ENCODE assay signal across 20 cellular contexts in genomic region chr20:59044796-59045195, GRCh38. TPM values are rescaled to one million over a fixed set of nuclear protein-coding genes. Genes with fewer than 3 reads are reported as not detected.
DNase-seq lines count a peak whose midpoint lies in the region; ATAC-seq and TF ChIP-seq lines count a peak whose summit lies in the region.
"Had no signal": no experiment of that assay in that cellular context is flagged by ENCODE, and none has a peak within 500 bp of the region (broad histone marks: within the 10 kb centered on the region; RNA-seq: fewer than 3 reads in every experiment).

No MANE protein-coding gene starts in this region.

- CTCF ChIA-PET in CD8-positive, alpha-beta T cell (lab: Charles Lee), result no interaction called here
- CTCF ChIA-PET in PC-3 (lab: Charles Lee) (no interaction called here), Calu3 (lab: Charles Lee) (interaction anchor here (1.6 kb wide), 1 partner anchor 12 kb away, joined by 3 read pairs; the partner anchor contains the start of gene ATP5F1E)

- H3K79me2 ChIP-seq in PC-3 (ENCODE audit: low read length) (peaks cover 29% of the 10 kb centered on the region), parathyroid adenoma (peaks cover 19% of the 10 kb centered on the region)

- intact Hi-C loops in CD8-positive, alpha-beta T cell (cut with DNase I, micrococcal nuclease), result loop anchor here (5.0 to 10.0 kb wide), 3 partner anchors 103 to 810 kb away; no protein-coding TSS in a partner anchor
- intact Hi-C loops in PC-3 (cut with micrococcal nuclease) (loop anchor here (5.0 kb wide), 1 partner anchor 392 kb away; the partner anchor contains the start of gene STX16), spleen (cut with DNase I; ENCODE audit: low total_unique reads) (loop anchor here (10.0 kb wide), 1 partner anchor 160 kb away; no protein-coding TSS in a partner anchor), Calu3 (cut with micrococcal nuclease; ENCODE audit: unreplicated experiment) (no loop called here)

- H2BK12ac ChIP-seq in neuronal stem cell (ENCODE audit: low read length), result no peak overlapping the region

- 0 out of 2 replicates have a peak overlapping the region, but pooled peaks have one; percentile 11 for H2AFZ ChIP-seq in PC-3 (ENCODE audit: low read length)
- peak overlapping the region; percentile 81 for H2AFZ ChIP-seq in parathyroid adenoma
- H2AFZ ChIP-seq in neuronal stem cell (ENCODE audit: low read length), result no peak overlapping the region
- H2AFZ ChIP-seq: GM23338 had no signal

- ATAC-seq in CD8-positive, alpha-beta T cell, result no peak
- ATAC-seq in PC-3, result no peak
- ATAC-seq: GM23338, Panc1 had no signal

- no peak overlapping the region for H2BK15ac ChIP-seq in neuronal stem cell (ENCODE audit: low read length)

- H3K36me3 Mint-ChIP-seq in CD8-positive, alpha-beta T cell, result peaks cover 12% of the 10 kb centered on the region
- peaks cover 39% of the 10 kb centered on the region for H3K36me3 Mint-ChIP-seq in Calu3 (ENCODE audit: insufficient read depth, unreplicated experiment)

- no peak overlapping the region for H3K27ac ChIP-seq in CD8-positive, alpha-beta T cell (ENCODE audit: low read depth, low read length)
- H3K27ac ChIP-seq in PC-3 (ENCODE audit: low read length) (peak overlapping the region; percentile 87), epithelial cell of prostate (peak overlapping the region; percentile 87), parathyroid adenoma (no peak overlapping the region), neuronal stem cell (replicated peaks; ENCODE audit: low read length) (no peak overlapping the region), spleen (peak overlapping the region in 1 of 8 donors; percentile 94)
- H3K27ac ChIP-seq: HL-60 had no signal

- no peak overlapping the region for H4K91ac ChIP-seq in neuronal stem cell (ENCODE audit: low read depth, low read length, poor library complexity)

- peaks cover 19% of the 10 kb centered on the region for H4K20me1 ChIP-seq in PC-3 (ENCODE audit: low read length)

- H3K27ac Mint-ChIP-seq in CD8-positive, alpha-beta T cell, result peak overlapping the region; percentile 92
- H3K27ac Mint-ChIP-seq in Calu3 (ENCODE audit: unreplicated experiment), result no peak overlapping the region
- H3K27ac Mint-ChIP-seq: GM23338 had no signal

- H3K4me1 ChIP-seq in CD8-positive, alpha-beta T cell (ENCODE audit: insufficient read depth, low read length), result peaks cover 41% of the 10 kb centered on the region
- H3K4me1 ChIP-seq in PC-3 (ENCODE audit: insufficient read depth, low read length), result peaks cover 56% of the 10 kb centered on the region
- peaks cover 2% of the 10 kb centered on the region for H3K4me1 ChIP-seq in parathyroid adenoma
- peaks cover 3 to 4% of the 10 kb centered on the region in 2 donors for H3K4me1 ChIP-seq in neuronal stem cell (ENCODE audit: control insufficient read depth in 2 of 2, insufficient read depth in 1 of 2, low read depth in 1 of 2, low read length in 2 of 2)
- peaks cover 19 to 49% (median 39%) of the 10 kb centered on the region in 6 donors for H3K4me1 ChIP-seq in spleen

- no peaks in the 10 kb centered on the region for H3K9me2 ChIP-seq in PC-3 (replicated peaks; ENCODE audit: low read length)
- H3K9me2 ChIP-seq: SK-N-SH had no signal

- BruUV-seq in PC-3 (replicated peaks; lab: Mats Ljungman, UMichigan), result no TSS peak
- BruUV-seq in Calu3 (replicated peaks; lab: Mats Ljungman, UMichigan), result no TSS peak

- no peaks in the 10 kb centered on the region for H3K9me3 ChIP-seq in CD8-positive, alpha-beta T cell (ENCODE audit: low read length)
- H3K9me3 ChIP-seq in PC-3 (ENCODE audit: low read length) (no peaks in the 10 kb centered on the region), parathyroid adenoma (ENCODE audit: control insufficient read depth, low read length) (no peaks in the 10 kb centered on the region), neuronal stem cell (replicated peaks in 1 of 2; ENCODE audit: control insufficient read depth in 2 of 2, insufficient read depth in 1 of 2, low read depth in 1 of 2, low read length in 2 of 2) (peaks cover 0 to 16% of the 10 kb centered on the region in 2 donors), spleen (no peaks in the 10 kb centered on the region)
- H3K9me3 ChIP-seq: SK-N-SH had no signal

- no peak overlapping the region for H2BK120ac ChIP-seq in neuronal stem cell (ENCODE audit: low read depth, low read length)

- no peak overlapping the region for H3K23ac ChIP-seq in neuronal stem cell (ENCODE audit: low read depth, low read length, poor library complexity)

- WGBS in neuronal stem cell (ENCODE audit: extremely low coverage in 2 of 2, insufficient read length in 2 of 2, insufficient replicate concordance in 1 of 2), 2 donors, result no CpG with 5 or more reads among the region's 3 CpGs
- WGBS in spleen, 5 donors, result 83 to 92% (median 90%) methylated on average over 3 of the region's 3 CpGs

- no peak overlapping the region for H3K4me3 Mint-ChIP-seq in CD8-positive, alpha-beta T cell
- H3K4me3 Mint-ChIP-seq in Calu3 (ENCODE audit: low read depth, unreplicated experiment), result no peak overlapping the region
- H3K4me3 Mint-ChIP-seq: CD14-positive monocyte, GM23338 had no signal

- peak overlapping the region; percentile 37 for H3K9ac ChIP-seq in PC-3 (ENCODE audit: low read length)
- no peak overlapping the region for H3K9ac ChIP-seq in parathyroid adenoma
- H3K9ac ChIP-seq in neuronal stem cell (ENCODE audit: low read depth, low read length, poor library complexity), result no peak overlapping the region
- H3K9ac ChIP-seq: SK-N-SH had no signal

- peaks cover 5% of the 10 kb centered on the region for H3K79me1 ChIP-seq in neuronal stem cell (ENCODE audit: low read depth, low read length)

- peaks cover 4% of the 10 kb centered on the region for H3F3A ChIP-seq in PC-3 (ENCODE audit: low read length, unreplicated experiment)

- no peak overlapping the region for H2BK5ac ChIP-seq in neuronal stem cell (ENCODE audit: low read length)

- H3K27me3 Mint-ChIP-seq in CD8-positive, alpha-beta T cell (ENCODE audit: low read depth), result no peaks in the 10 kb centered on the region
- peaks cover 29% of the 10 kb centered on the region for H3K27me3 Mint-ChIP-seq in Calu3 (ENCODE audit: unreplicated experiment)

- H3K4me1 Mint-ChIP-seq in CD8-positive, alpha-beta T cell (ENCODE audit: low read depth), result peaks cover 41% of the 10 kb centered on the region
- H3K4me1 Mint-ChIP-seq in Calu3 (ENCODE audit: low read depth, unreplicated experiment), result peaks cover 28% of the 10 kb centered on the region

- H3K4me2 ChIP-seq in PC-3 (ENCODE audit: low read length) (peak overlapping the region; percentile 67), parathyroid adenoma (ENCODE audit: low read length) (no peak overlapping the region), neuronal stem cell (ENCODE audit: insufficient read depth, low read length, poor library complexity, severe bottlenecking) (no peak overlapping the region)
- H3K4me2 ChIP-seq: GM23338, SK-N-SH had no signal

- no peak for TF ChIP-seq POLR2A in spleen (IDR thresholded peaks at IDR 0.05)

- H3K27me3 ChIP-seq in CD8-positive, alpha-beta T cell (ENCODE audit: insufficient read depth, low read length), result no peaks in the 10 kb centered on the region
- no peaks in the 10 kb centered on the region for H3K27me3 ChIP-seq in PC-3 (ENCODE audit: low read length)
- no peaks in the 10 kb centered on the region for H3K27me3 ChIP-seq in parathyroid adenoma (ENCODE audit: control insufficient read depth, insufficient read depth, low read length)
- H3K27me3 ChIP-seq in neuronal stem cell (ENCODE audit: control insufficient read depth in 3 of 3, insufficient read depth in 3 of 3, low read depth in 1 of 3, low read length in 3 of 3), result no peaks in the 10 kb centered on the region
- H3K27me3 ChIP-seq in spleen (replicated peaks in 1 of 7), result no peaks in the 10 kb centered on the region

- no peak overlapping the region for H4K8ac ChIP-seq in neuronal stem cell (ENCODE audit: low read depth, low read length)

- H3K4ac ChIP-seq in neuronal stem cell (ENCODE audit: low read length), result no peak overlapping the region

- no peaks in the 10 kb centered on the region for H3K36me3 ChIP-seq in CD8-positive, alpha-beta T cell (ENCODE audit: insufficient read depth, low read length)
- peaks cover 11% of the 10 kb centered on the region; the same call in 1 of the 2 replicates for H3K36me3 ChIP-seq in PC-3 (ENCODE audit: low read depth, low read length)
- H3K36me3 ChIP-seq in parathyroid adenoma (ENCODE audit: control insufficient read depth, insufficient read depth, low read length), result no peaks in the 10 kb centered on the region
- peaks cover 0 to 8% of the 10 kb centered on the region in 2 donors for H3K36me3 ChIP-seq in neuronal stem cell (replicated peaks in 1 of 2; ENCODE audit: control insufficient read depth in 2 of 2, insufficient read depth in 2 of 2, low read length in 2 of 2)
- peaks cover 0 to 12% (median 0%) of the 10 kb centered on the region in 6 donors for H3K36me3 ChIP-seq in spleen

- POLR2A ChIA-PET in CD8-positive, alpha-beta T cell (lab: Charles Lee), result no interaction called here
- POLR2A ChIA-PET in PC-3 (lab: Charles Lee; ENCODE audit: unreplicated experiment), result no interaction called here

- H3K9me3 Mint-ChIP-seq in CD8-positive, alpha-beta T cell, result no peaks in the 10 kb centered on the region
- H3K9me3 Mint-ChIP-seq in Calu3 (ENCODE audit: low read depth, unreplicated experiment), result no peaks in the 10 kb centered on the region
- H3K9me3 Mint-ChIP-seq: CD14-positive monocyte, GM23338 had no signal

- H2AK5ac ChIP-seq in neuronal stem cell (ENCODE audit: low read depth, low read length), result no peak overlapping the region

- no peak overlapping the region for H3K14ac ChIP-seq in neuronal stem cell (ENCODE audit: low read length)

- DNase-seq in CD8-positive, alpha-beta T cell, result no peak
- DNase-seq in PC-3, result peak; percentile 80
- DNase-seq in epithelial cell of prostate (ENCODE audit: low read depth, low spot score), result no peak
- no peak for DNase-seq in neuronal stem cell (ENCODE audit: low spot score)
- DNase-seq in NCI-H526 (lab: John Stamatoyannopoulos, UW), result no peak
- no peak for DNase-seq in spleen
- DNase-seq in Calu3, result no peak
- DNase-seq: GF-D8, NCI-H187 treated with DMSO at 0.1 percent for 48 hours, NCI-H774, SHP77, SK-N-SH had no signal

- no peak for TF ChIP-seq CTCF in CD8-positive, alpha-beta T cell (IDR thresholded peaks at IDR 0.05)
- TF ChIP-seq CTCF in PC-3 (conservative IDR thresholded peaks at IDR 0.05; ENCODE audit: low read depth, low read length) (no peak), parathyroid adenoma (IDR thresholded peaks at IDR 0.05) (no peak), spleen (IDR thresholded peaks at IDR 0.05 in 8 of 11, conservative IDR thresholded peaks at IDR 0.05 in 3 of 11) (no peak), Calu3 (IDR thresholded peaks at IDR 0.05; ENCODE audit: unreplicated experiment) (no peak)

- H3K18ac ChIP-seq in neuronal stem cell (ENCODE audit: low read length), result no peak overlapping the region

- no peak overlapping the region for H3K4me3 ChIP-seq in CD8-positive, alpha-beta T cell (ENCODE audit: low read depth, low read length)
- H3K4me3 ChIP-seq in PC-3 (ENCODE audit: low read length) (no peak overlapping the region), parathyroid adenoma (ENCODE audit: low read depth, low read length) (no peak overlapping the region), neuronal stem cell (ENCODE audit: low read length in 2 of 2) (no peak overlapping the region), spleen (no peak overlapping the region)
- H3K4me3 ChIP-seq: GM23338 had no signal

RNA-seq across cellular contexts. Expression of gene PRELID3B, which starts 2.2 kb away (rescaled TPM):
- 10 to 100 TPM; 73.4 to 75.5 TPM for total RNA-seq in CD8-positive, alpha-beta T cell
- 118 and 181 TPM in 2 replicates for total RNA-seq in PC-3 (2014; rRNA removed)
- 21.2 TPM for polyA plus RNA-seq in neuronal stem cell (2013, experiment 1 of 2)
- polyA plus RNA-seq in neuronal stem cell (2013, experiment 2 of 2), result 21.3 TPM
- 10 to 100 TPM; 39.3 to 46.8 (median 41.3) TPM for total RNA-seq in spleen
- 10 to 100 TPM; 20.6 to 26.8 (median 25.3) TPM for polyA plus RNA-seq in spleen
- 128 and 136 TPM in 2 replicates for total RNA-seq in Calu3 (2022)

RNA-seq across cellular contexts. Expression of gene ATP5F1E, which starts 12.7 kb away (rescaled TPM):
- 10 to 100 TPM; 50.4 to 52.2 TPM for total RNA-seq in CD8-positive, alpha-beta T cell
- 47.1 and 58.5 TPM in 2 replicates for total RNA-seq in PC-3 (2014; rRNA removed)
- polyA plus RNA-seq in neuronal stem cell (2013, experiment 1 of 2), result 74.0 TPM
- 75.8 TPM for polyA plus RNA-seq in neuronal stem cell (2013, experiment 2 of 2)
- 10 to 100 TPM; 24.2 to 67.9 (median 63.4) TPM for total RNA-seq in spleen
- polyA plus RNA-seq in spleen, result 10 to 100 TPM; 59.8 to 71.1 (median 69.1) TPM
- total RNA-seq in Calu3 (2022), result 108 and 116 TPM in 2 replicates

RNA-seq across cellular contexts. Expression of gene TUBB1, which starts 25.6 kb away (rescaled TPM):
- not detected for total RNA-seq in CD8-positive, alpha-beta T cell
- total RNA-seq in PC-3 (2014; rRNA removed) (not detected in 2 replicates), spleen (10 to 100 TPM; 15.1 to 34.3 (median 26.6) TPM), Calu3 (2022) (not detected in 2 replicates)
- polyA plus RNA-seq in neuronal stem cell (2013, experiment 1 of 2), result not detected
- polyA plus RNA-seq in neuronal stem cell (2013, experiment 2 of 2), result not detected
- 1 to 10 TPM in 1 of 3 donors, under 1 TPM in 2; 0.63 to 1.6 (median 0.93) TPM for polyA plus RNA-seq in spleen
- total RNA-seq: A673, Daoy, GM23338, NCI-H460 had no signal
- polyA plus RNA-seq: GM23338, SK-N-SH had no signal

RNA-seq across cellular contexts. Expression of gene CTSZ, which starts 37.7 kb away (rescaled TPM):
- total RNA-seq in CD8-positive, alpha-beta T cell, result 1 to 10 TPM; 5.1 to 7.0 TPM
- total RNA-seq in PC-3 (2014; rRNA removed), result 191 and 225 TPM in 2 replicates
- polyA plus RNA-seq in neuronal stem cell (2013, experiment 1 of 2), result 32.2 TPM
- polyA plus RNA-seq in neuronal stem cell (2013, experiment 2 of 2), result 31.5 TPM
- total RNA-seq in spleen, result 100 to 1,000 TPM; 198 to 286 (median 238) TPM
- 100 to 1,000 TPM; 202 to 276 (median 223) TPM for polyA plus RNA-seq in spleen
- 158 and 183 TPM in 2 replicates for total RNA-seq in Calu3 (2022)

Comparison
In these comparisons a context has a peak if more than half of its experiments do, and no peak if none do; other contexts are left out.
1. H3K27ac ChIP-seq: peak in PC-3 (single experiment) and epithelial cell of prostate (single experiment); none in CD8-positive, alpha-beta T cell (single experiment), parathyroid adenoma (single experiment) and neuronal stem cell (single experiment).
2. RNA of gene TUBB1, which starts 25.6 kb away (total RNA-seq): 15.1 to 34.3 TPM in spleen; not detected in CD8-positive, alpha-beta T cell, not detected in Calu3 and not detected in PC-3; every median in the first group is over 10 times any median in the second.